Comparison of ENCODE assay signal across 8 cellular contexts in the genomic region with DNA sequence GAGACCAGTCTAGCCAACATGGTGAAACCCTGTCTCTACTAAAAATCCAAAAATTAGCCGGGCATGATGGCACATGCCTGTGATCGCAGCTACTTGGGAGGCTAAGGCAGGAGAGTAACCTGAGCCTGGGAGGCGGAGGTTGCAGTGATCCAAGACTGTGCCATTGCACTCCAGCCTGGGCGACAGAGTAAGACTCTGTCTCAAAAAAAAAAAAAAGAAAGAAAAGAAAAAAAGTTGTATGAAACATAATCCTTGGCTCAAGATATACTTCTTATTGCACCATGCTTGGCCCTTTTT. TPM values are rescaled to one million over a fixed set of nuclear protein-coding genes. Genes with fewer than 3 reads are reported as not detected.
DNase-seq lines count a peak whose midpoint lies in the region; FAIRE-seq and TF ChIP-seq lines count a peak whose summit lies in the region.
"Not testable (repeated sequence)": the region's sequence is repeated elsewhere in the genome, so short reads cannot be mapped to it uniquely, and the experiment has no call there.

No MANE protein-coding gene starts in this region.

- not testable (repeated sequence) for TF ChIP-seq CTCF in astrocyte (IDR thresholded peaks at IDR 0.05; ENCODE audit: insufficient read depth, low read depth, low read length); osteoblast (IDR thresholded peaks at IDR 0.05; ENCODE audit: extremely low read depth, low read depth, low read length); transverse colon (IDR thresholded peaks at IDR 0.05)

- POLR2A ChIA-PET in CD4-positive, alpha-beta memory T cell (lab: Charles Lee; ENCODE audit: partially characterized antibody): interaction anchor here (1.4 to 2.9 kb wide), 2 partner anchors 11 to 26 kb away, joined by 3 to 19 read pairs; no protein-coding TSS in a partner anchor

- peak overlapping the region; percentile 41 for H3K27ac ChIP-seq in CD4-positive, alpha-beta memory T cell (ENCODE audit: low read depth, low read length)
- H3K27ac ChIP-seq in KOPT-K1 (ENCODE audit: low read depth, low read length, poor library complexity, severe bottlenecking) (peak overlapping the region; percentile 99), SJSA1 (peak overlapping the region; percentile 94), astrocyte (ENCODE audit: low read depth, low read length) (peak overlapping the region; percentile 81), osteoblast (ENCODE audit: low read depth, low read length) (peak overlapping the region; percentile 82), transverse colon (peak overlapping the region; percentile 13 to 58 (median 40))

- H3K9ac ChIP-seq in astrocyte (ENCODE audit: low read length): peak overlapping the region; percentile 67

- not testable (repeated sequence) for H3K9me3 ChIP-seq in CD4-positive, alpha-beta memory T cell (ENCODE audit: control insufficient read depth in 1 of 2, low read length in 2 of 2); KOPT-K1 (ENCODE audit: insufficient read depth, low read length, poor library complexity, severe bottlenecking); SJSA1 (replicated peaks); astrocyte (ENCODE audit: insufficient read depth, low read depth, low read length); osteoblast (ENCODE audit: low read depth, low read length); transverse colon

- H3K4me2 ChIP-seq in astrocyte (ENCODE audit: low read length) (peak overlapping the region; percentile 72), osteoblast (ENCODE audit: insufficient read depth, low read length) (peak overlapping the region; percentile 59)

- not testable (repeated sequence) for H3K36me3 ChIP-seq in CD4-positive, alpha-beta memory T cell (ENCODE audit: insufficient read depth, low read length); KOPT-K1 (ENCODE audit: insufficient read depth, low read length); astrocyte (ENCODE audit: insufficient read depth, low read length); osteoblast (ENCODE audit: insufficient read depth, low read length); transverse colon
- H3K36me3 ChIP-seq in SJSA1: peaks cover 12% of the 10 kb centered on the region; the same call in 1 of the 2 replicates

- not testable (repeated sequence) for H4K20me1 ChIP-seq in astrocyte (ENCODE audit: insufficient read depth, low read length); osteoblast (ENCODE audit: insufficient read depth, low read length)

- peaks cover 53% of the 10 kb centered on the region for H3K4me1 ChIP-seq in CD4-positive, alpha-beta memory T cell (ENCODE audit: insufficient read depth, low read length)
- H3K4me1 ChIP-seq in SJSA1 (replicated peaks) (peaks cover 55% of the 10 kb centered on the region), astrocyte (ENCODE audit: insufficient read depth, low read length) (peaks cover 35% of the 10 kb centered on the region), osteoblast (ENCODE audit: insufficient read depth, low read length) (peaks cover 48% of the 10 kb centered on the region)
- H3K4me1 ChIP-seq in transverse colon: not testable (repeated sequence)

- peak overlapping the region in 7 of 8 donors; percentile 72 to 85 (median 82) for H3K4me3 Mint-ChIP-seq in CD4-positive, alpha-beta memory T cell
- H3K4me3 Mint-ChIP-seq in activated T-cell treated with anti-CD3 and anti-CD28 coated beads, Interleukin-2, amount 50 U/mL, for 24 hours; astrocyte (ENCODE audit: unreplicated experiment): not testable (repeated sequence)

- peaks cover 28 to 70% (median 53%) of the 10 kb centered on the region in 4 donors for H3K4me1 Mint-ChIP-seq in CD4-positive, alpha-beta memory T cell
- peaks cover 46% of the 10 kb centered on the region for H3K4me1 Mint-ChIP-seq in activated T-cell treated with anti-CD3 and anti-CD28 coated beads, Interleukin-2, amount 50 U/mL, for 24 hours (ENCODE audit: low read depth)
- H3K4me1 Mint-ChIP-seq in astrocyte (ENCODE audit: low read depth, unreplicated experiment): peaks cover 32% of the 10 kb centered on the region

- not testable (repeated sequence) for H3K27me3 ChIP-seq in CD4-positive, alpha-beta memory T cell (ENCODE audit: insufficient read depth, low read length); SJSA1 (replicated peaks); astrocyte (ENCODE audit: insufficient read depth, low read length); osteoblast (ENCODE audit: insufficient read depth, low read length); transverse colon

- not testable (repeated sequence) for H3K79me2 ChIP-seq in astrocyte (ENCODE audit: insufficient read depth, low read length); osteoblast (ENCODE audit: insufficient read depth, low read length)

- intact Hi-C loops in CD4-positive, alpha-beta memory T cell (cut with micrococcal nuclease); transverse colon (cut with DNase I; ENCODE audit: low total_unique reads): not testable (repeated sequence)

- H3K36me3 Mint-ChIP-seq in CD4-positive, alpha-beta memory T cell; activated T-cell treated with anti-CD3 and anti-CD28 coated beads, Interleukin-2, amount 50 U/mL, for 24 hours (ENCODE audit: low read depth): not testable (repeated sequence)
- peaks cover 25% of the 10 kb centered on the region for H3K36me3 Mint-ChIP-seq in astrocyte (ENCODE audit: low read depth, unreplicated experiment)

- TF ChIP-seq EP300 in transverse colon (IDR thresholded peaks at IDR 0.05; ENCODE audit: low read depth): not testable (repeated sequence)

- not testable (repeated sequence) for FAIRE-seq in astrocyte (lab: Jason Lieb, UNC)

- CTCF ChIA-PET in CD4-positive, alpha-beta memory T cell (lab: Charles Lee; ENCODE audit: partially characterized antibody): interaction anchor here (1.3 to 10.2 kb wide), 4 partner anchors 11 to 167 kb away, joined by 4 to 95 read pairs (median 6); partner anchors contain the start of gene AZIN2

- not testable (repeated sequence) for DNase-seq in CD4-positive, alpha-beta memory T cell; SJSA1 (ENCODE audit: low read depth in 1 of 2, low spot score in 2 of 2); activated T-cell treated with anti-CD3 and anti-CD28 coated beads, Interleukin-2, amount 50 U/mL, for 24 hours; astrocyte (ENCODE audit: low read depth); osteoblast (ENCODE audit: insufficient read length, low spot score, missing footprints); transverse colon
- peak; percentile 86 for DNase-seq in fibroblast of gingiva (ENCODE audit: low read depth)

- WGBS in transverse colon (ENCODE audit: low coverage in 1 of 2), 2 donors: 84 to 95% methylated on average over 4 of the region's 4 CpGs

- TF ChIP-seq POLR2A in transverse colon (IDR thresholded peaks at IDR 0.05): not testable (repeated sequence)

- H3K27me3 Mint-ChIP-seq in CD4-positive, alpha-beta memory T cell; activated T-cell treated with anti-CD3 and anti-CD28 coated beads, Interleukin-2, amount 50 U/mL, for 24 hours; astrocyte (ENCODE audit: low read depth, unreplicated experiment): not testable (repeated sequence)

- peak overlapping the region in 1 of 2 donors; percentile 28 for H3K4me3 ChIP-seq in CD4-positive, alpha-beta memory T cell (ENCODE audit: low read length in 2 of 2)
- H3K4me3 ChIP-seq in SJSA1; astrocyte (ENCODE audit: insufficient read depth, low read depth, low read length); osteoblast (ENCODE audit: insufficient read depth, low read length); transverse colon: not testable (repeated sequence)

- in situ Hi-C loops in transverse colon (cut with MboI; ENCODE audit: low pct_ligation_motif_present in 1 of 4, low pct_unique_long_range_greater_than_20kb in 1 of 4, low sequenced_read_pairs in 3 of 4): not testable (repeated sequence)

- not testable (repeated sequence) for H3K9me3 Mint-ChIP-seq in CD4-positive, alpha-beta memory T cell; activated T-cell treated with anti-CD3 and anti-CD28 coated beads, Interleukin-2, amount 50 U/mL, for 24 hours; astrocyte (ENCODE audit: unreplicated experiment)

- H2AFZ ChIP-seq in astrocyte (ENCODE audit: low read depth, low read length); osteoblast (ENCODE audit: low read length): not testable (repeated sequence)

- H3K27ac Mint-ChIP-seq in CD4-positive, alpha-beta memory T cell: peak overlapping the region; percentile 88 to 99 (median 97)
- peak overlapping the region; percentile 84 for H3K27ac Mint-ChIP-seq in activated T-cell treated with anti-CD3 and anti-CD28 coated beads, Interleukin-2, amount 50 U/mL, for 24 hours
- H3K27ac Mint-ChIP-seq in astrocyte (ENCODE audit: unreplicated experiment): peak overlapping the region; percentile 97

RNA-seq across cellular contexts. Expression of gene AZIN2, which starts 19.1 kb away (rescaled TPM):
- total RNA-seq in CD4-positive, alpha-beta memory T cell: 1 to 10 TPM; 6.9 to 8.0 TPM
- 1 to 10 TPM; 5.4 to 6.7 TPM for polyA plus RNA-seq in CD4-positive, alpha-beta memory T cell
- total RNA-seq in SJSA1 (2014; rRNA removed; shearing (Covaris generic)): 3.0 and 9.7 TPM in 2 replicates
- total RNA-seq in astrocyte (10.1 and 15.6 TPM in 2 replicates), osteoblast (11.8 and 18.8 TPM in 2 replicates), transverse colon (10 to 100 TPM; 11.6 to 93.3 (median 42.0) TPM)

Comparison
In these comparisons a context has a peak if more than half of its experiments do, and no peak if none do; other contexts are left out.
1. H3K27ac ChIP-seq: peak in every context shown above with its lines; median percentile 99 in KOPT-K1; 94 in SJSA1; 82 in osteoblast; 81 in astrocyte; 41 in CD4-positive, alpha-beta memory T cell; 40 in transverse colon.